1 cellular context compared by ENCODE assay signal in the genomic region with DNA sequence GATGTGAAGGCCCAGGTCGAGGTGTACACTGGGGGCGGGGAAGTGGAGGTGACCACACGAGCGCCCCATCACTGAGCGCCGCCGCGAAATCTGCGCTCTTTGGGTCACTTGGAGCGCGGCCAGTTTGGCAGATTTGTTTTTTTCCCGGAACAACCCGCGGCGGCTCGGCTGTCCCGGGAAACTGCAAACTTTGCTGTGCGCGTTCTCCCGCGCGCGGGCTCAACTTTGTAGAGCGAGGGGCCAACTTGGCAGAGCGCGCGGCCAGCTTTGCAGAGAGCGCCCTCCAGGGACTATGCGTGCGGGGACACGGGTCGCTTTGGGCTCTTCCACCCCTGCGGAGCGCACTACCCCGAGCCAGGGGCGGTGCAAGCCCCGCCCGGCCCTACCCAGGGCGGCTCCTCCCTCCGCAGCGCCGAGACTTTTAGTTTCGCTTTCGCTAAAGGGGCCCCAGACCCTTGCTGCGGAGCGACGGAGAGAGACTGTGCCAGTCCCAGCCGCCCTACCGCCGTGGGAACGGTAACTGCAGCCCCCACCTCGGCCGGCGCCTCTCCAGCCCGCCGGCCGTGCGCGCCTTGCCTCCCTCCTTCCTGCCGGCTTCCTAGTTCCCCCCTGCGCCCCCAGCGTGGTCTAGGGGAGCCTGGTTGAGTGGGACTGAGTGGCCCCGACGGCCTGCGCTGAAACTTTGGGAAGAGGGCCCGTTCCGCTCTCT.
TF ChIP-seq lines count a peak whose summit lies in the region.

CASP7 (plus strand) TSS at position 450 of the 709 bp plus-strand sequence. CDS start 17,582 bp downstream, outside the sequence.

TF ChIP-seq in GM12878, 131 proteins besides CTCF, POLR2A, EP300 and RAD21 (continued from another document and continues in another):
- TF ChIP-seq ZNF622 (IDR thresholded peaks at IDR 0.05), result no peak
- TF ChIP-seq, protein P1, sequence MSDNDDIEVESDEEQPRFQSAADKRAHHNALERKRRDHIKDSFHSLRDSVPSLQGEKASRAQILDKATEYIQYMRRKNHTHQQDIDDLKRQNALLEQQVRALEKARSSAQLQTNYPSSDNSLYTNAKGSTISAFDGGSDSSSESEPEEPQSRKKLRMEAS (IDR thresholded peaks at IDR 0.05; ENCODE audit: low read depth, low read length), result 0 out of 2 replicates have a peak, but pooled peaks have one; percentile 9
- TF ChIP-seq SIN3A (IDR thresholded peaks at IDR 0.05; ENCODE audit: low read depth, low read length), result no peak
- no peak for TF ChIP-seq SMAD1 (IDR thresholded peaks at IDR 0.05; ENCODE audit: low read depth, partially characterized antibody)
- TF ChIP-seq ASH2L (IDR thresholded peaks at IDR 0.05; ENCODE audit: borderline replicate concordance, low read depth), result peak; percentile 99; the same call in 1 of the 2 replicates
- TF ChIP-seq SREBF2 (IDR thresholded peaks at IDR 0.05; ENCODE audit: low read length), result no peak
- TF ChIP-seq, protein P2, sequence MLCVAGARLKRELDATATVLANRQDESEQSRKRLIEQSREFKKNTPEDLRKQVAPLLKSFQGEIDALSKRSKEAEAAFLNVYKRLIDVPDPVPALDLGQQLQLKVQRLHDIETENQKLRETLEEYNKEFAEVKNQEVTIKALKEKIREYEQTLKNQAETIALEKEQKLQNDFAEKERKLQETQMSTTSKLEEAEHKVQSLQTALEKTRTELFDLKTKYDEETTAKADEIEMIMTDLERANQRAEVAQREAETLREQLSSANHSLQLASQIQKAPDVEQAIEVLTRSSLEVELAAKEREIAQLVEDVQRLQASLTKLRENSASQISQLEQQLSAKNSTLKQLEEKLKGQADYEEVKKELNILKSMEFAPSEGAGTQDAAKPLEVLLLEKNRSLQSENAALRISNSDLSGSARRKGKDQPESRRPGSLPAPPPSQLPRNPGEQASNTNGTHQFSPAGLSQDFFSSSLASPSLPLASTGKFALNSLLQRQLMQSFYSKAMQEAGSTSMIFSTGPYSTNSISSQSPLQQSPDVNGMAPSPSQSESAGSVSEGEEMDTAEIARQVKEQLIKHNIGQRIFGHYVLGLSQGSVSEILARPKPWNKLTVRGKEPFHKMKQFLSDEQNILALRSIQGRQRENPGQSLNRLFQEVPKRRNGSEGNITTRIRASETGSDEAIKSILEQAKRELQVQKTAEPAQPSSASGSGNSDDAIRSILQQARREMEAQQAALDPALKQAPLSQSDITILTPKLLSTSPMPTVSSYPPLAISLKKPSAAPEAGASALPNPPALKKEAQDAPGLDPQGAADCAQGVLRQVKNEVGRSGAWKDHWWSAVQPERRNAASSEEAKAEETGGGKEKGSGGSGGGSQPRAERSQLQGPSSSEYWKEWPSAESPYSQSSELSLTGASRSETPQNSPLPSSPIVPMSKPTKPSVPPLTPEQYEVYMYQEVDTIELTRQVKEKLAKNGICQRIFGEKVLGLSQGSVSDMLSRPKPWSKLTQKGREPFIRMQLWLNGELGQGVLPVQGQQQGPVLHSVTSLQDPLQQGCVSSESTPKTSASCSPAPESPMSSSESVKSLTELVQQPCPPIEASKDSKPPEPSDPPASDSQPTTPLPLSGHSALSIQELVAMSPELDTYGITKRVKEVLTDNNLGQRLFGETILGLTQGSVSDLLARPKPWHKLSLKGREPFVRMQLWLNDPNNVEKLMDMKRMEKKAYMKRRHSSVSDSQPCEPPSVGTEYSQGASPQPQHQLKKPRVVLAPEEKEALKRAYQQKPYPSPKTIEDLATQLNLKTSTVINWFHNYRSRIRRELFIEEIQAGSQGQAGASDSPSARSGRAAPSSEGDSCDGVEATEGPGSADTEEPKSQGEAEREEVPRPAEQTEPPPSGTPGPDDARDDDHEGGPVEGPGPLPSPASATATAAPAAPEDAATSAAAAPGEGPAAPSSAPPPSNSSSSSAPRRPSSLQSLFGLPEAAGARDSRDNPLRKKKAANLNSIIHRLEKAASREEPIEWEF (IDR thresholded peaks at IDR 0.05; ENCODE audit: insufficient replicate concordance, low read depth, low read length), result no peak
- TF ChIP-seq NFIC (IDR thresholded peaks at IDR 0.05; ENCODE audit: low read depth, low read length), result no peak; the same call in 1 of the 2 replicates
- no peak for TF ChIP-seq CEBPZ (IDR thresholded peaks at IDR 0.05; ENCODE audit: low read depth, low read length)
- TF ChIP-seq RUNX3 (IDR thresholded peaks at IDR 0.05; ENCODE audit: low read length), result no peak
- TF ChIP-seq, protein P3, sequence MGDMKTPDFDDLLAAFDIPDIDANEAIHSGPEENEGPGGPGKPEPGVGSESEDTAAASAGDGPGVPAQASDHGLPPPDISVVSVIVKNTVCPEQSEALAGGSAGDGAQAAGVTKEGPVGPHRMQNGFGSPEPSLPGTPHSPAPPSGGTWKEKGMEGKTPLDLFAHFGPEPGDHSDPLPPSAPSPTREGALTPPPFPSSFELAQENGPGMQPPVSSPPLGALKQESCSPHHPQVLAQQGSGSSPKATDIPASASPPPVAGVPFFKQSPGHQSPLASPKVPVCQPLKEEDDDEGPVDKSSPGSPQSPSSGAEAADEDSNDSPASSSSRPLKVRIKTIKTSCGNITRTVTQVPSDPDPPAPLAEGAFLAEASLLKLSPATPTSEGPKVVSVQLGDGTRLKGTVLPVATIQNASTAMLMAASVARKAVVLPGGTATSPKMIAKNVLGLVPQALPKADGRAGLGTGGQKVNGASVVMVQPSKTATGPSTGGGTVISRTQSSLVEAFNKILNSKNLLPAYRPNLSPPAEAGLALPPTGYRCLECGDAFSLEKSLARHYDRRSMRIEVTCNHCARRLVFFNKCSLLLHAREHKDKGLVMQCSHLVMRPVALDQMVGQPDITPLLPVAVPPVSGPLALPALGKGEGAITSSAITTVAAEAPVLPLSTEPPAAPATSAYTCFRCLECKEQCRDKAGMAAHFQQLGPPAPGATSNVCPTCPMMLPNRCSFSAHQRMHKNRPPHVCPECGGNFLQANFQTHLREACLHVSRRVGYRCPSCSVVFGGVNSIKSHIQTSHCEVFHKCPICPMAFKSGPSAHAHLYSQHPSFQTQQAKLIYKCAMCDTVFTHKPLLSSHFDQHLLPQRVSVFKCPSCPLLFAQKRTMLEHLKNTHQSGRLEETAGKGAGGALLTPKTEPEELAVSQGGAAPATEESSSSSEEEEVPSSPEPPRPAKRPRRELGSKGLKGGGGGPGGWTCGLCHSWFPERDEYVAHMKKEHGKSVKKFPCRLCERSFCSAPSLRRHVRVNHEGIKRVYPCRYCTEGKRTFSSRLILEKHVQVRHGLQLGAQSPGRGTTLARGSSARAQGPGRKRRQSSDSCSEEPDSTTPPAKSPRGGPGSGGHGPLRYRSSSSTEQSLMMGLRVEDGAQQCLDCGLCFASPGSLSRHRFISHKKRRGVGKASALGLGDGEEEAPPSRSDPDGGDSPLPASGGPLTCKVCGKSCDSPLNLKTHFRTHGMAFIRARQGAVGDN (IDR thresholded peaks at IDR 0.05), result no peak
- peak; percentile 80 for TF ChIP-seq IKZF1 (conservative IDR thresholded peaks at IDR 0.05)
- TF ChIP-seq, protein P4, sequence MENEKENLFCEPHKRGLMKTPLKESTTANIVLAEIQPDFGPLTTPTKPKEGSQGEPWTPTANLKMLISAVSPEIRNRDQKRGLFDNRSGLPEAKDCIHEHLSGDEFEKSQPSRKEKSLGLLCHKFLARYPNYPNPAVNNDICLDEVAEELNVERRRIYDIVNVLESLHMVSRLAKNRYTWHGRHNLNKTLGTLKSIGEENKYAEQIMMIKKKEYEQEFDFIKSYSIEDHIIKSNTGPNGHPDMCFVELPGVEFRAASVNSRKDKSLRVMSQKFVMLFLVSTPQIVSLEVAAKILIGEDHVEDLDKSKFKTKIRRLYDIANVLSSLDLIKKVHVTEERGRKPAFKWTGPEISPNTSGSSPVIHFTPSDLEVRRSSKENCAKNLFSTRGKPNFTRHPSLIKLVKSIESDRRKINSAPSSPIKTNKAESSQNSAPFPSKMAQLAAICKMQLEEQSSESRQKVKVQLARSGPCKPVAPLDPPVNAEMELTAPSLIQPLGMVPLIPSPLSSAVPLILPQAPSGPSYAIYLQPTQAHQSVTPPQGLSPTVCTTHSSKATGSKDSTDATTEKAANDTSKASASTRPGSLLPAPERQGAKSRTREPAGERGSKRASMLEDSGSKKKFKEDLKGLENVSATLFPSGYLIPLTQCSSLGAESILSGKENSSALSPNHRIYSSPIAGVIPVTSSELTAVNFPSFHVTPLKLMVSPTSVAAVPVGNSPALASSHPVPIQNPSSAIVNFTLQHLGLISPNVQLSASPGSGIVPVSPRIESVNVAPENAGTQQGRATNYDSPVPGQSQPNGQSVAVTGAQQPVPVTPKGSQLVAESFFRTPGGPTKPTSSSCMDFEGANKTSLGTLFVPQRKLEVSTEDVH (IDR thresholded peaks at IDR 0.05; ENCODE audit: low read depth, partially characterized antibody), result no peak
- peak; percentile 80 for TF ChIP-seq POLR2AphosphoS5 (IDR thresholded peaks at IDR 0.05; ENCODE audit: low read length)
- TF ChIP-seq MXI1 (IDR thresholded peaks at IDR 0.05; ENCODE audit: low read depth, low read length), result no peak; the same call in none of the 2 replicates
- TF ChIP-seq TBL1XR1 (IDR thresholded peaks at IDR 0.05; ENCODE audit: low read depth, low read length), result peak; percentile 6; the same call in 1 of the 2 replicates
- TF ChIP-seq TARDBP (IDR thresholded peaks at IDR 0.05; ENCODE audit: borderline replicate concordance), result no peak
- no peak for TF ChIP-seq HDAC2 (IDR thresholded peaks at IDR 0.05)
- TF ChIP-seq ZNF217 (IDR thresholded peaks at IDR 0.05), result no peak
- peak; percentile 23; the same call in 1 of the 2 replicates for TF ChIP-seq NR2F1 (conservative IDR thresholded peaks at IDR 0.05)
- TF ChIP-seq SMC3 (IDR thresholded peaks at IDR 0.05; ENCODE audit: borderline replicate concordance, low read length), result peak; percentile 18; the same call in 1 of the 2 replicates
- no peak for TF ChIP-seq CHD2 (IDR thresholded peaks at IDR 0.05; ENCODE audit: borderline replicate concordance, low read depth, low read length)
- no peak for TF ChIP-seq KAT2A (conservative IDR thresholded peaks at IDR 0.05; ENCODE audit: control insufficient read depth, low read depth, low read length)
- no peak for TF ChIP-seq PAX8 (IDR thresholded peaks at IDR 0.05)
- peak; percentile 21 for TF ChIP-seq KLF5 (IDR thresholded peaks at IDR 0.05; ENCODE audit: partially characterized antibody)
- TF ChIP-seq, protein P5, sequence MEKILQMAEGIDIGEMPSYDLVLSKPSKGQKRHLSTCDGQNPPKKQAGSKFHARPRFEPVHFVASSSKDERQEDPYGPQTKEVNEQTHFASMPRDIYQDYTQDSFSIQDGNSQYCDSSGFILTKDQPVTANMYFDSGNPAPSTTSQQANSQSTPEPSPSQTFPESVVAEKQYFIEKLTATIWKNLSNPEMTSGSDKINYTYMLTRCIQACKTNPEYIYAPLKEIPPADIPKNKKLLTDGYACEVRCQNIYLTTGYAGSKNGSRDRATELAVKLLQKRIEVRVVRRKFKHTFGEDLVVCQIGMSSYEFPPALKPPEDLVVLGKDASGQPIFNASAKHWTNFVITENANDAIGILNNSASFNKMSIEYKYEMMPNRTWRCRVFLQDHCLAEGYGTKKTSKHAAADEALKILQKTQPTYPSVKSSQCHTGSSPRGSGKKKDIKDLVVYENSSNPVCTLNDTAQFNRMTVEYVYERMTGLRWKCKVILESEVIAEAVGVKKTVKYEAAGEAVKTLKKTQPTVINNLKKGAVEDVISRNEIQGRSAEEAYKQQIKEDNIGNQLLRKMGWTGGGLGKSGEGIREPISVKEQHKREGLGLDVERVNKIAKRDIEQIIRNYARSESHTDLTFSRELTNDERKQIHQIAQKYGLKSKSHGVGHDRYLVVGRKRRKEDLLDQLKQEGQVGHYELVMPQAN (conservative IDR thresholded peaks at IDR 0.05), result peak; percentile 59; the same call in 1 of the 2 replicates
- peak; percentile 15; the same call in 1 of the 2 replicates for TF ChIP-seq CREB1 (IDR thresholded peaks at IDR 0.05; ENCODE audit: low read depth)
- peak; percentile 72 for TF ChIP-seq CBX5 (IDR thresholded peaks at IDR 0.05; ENCODE audit: low read depth)
- no peak for TF ChIP-seq SREBF1 (IDR thresholded peaks at IDR 0.05; ENCODE audit: low read length)
- TF ChIP-seq CREM (IDR thresholded peaks at IDR 0.05; ENCODE audit: low read depth), result no peak
- TF ChIP-seq TAF1 (IDR thresholded peaks at IDR 0.05; ENCODE audit: borderline replicate concordance, low read depth, low read length), result peak; percentile 44; the same call in 1 of the 2 replicates
- no peak for TF ChIP-seq YBX1 (IDR thresholded peaks at IDR 0.05)
- no peak for TF ChIP-seq ZNF207 (IDR thresholded peaks at IDR 0.05; ENCODE audit: borderline replicate concordance)
- TF ChIP-seq ATF3 (IDR thresholded peaks at IDR 0.05; ENCODE audit: borderline replicate concordance, extremely low read depth, low read depth, low read length), result no peak
- TF ChIP-seq, protein P6, sequence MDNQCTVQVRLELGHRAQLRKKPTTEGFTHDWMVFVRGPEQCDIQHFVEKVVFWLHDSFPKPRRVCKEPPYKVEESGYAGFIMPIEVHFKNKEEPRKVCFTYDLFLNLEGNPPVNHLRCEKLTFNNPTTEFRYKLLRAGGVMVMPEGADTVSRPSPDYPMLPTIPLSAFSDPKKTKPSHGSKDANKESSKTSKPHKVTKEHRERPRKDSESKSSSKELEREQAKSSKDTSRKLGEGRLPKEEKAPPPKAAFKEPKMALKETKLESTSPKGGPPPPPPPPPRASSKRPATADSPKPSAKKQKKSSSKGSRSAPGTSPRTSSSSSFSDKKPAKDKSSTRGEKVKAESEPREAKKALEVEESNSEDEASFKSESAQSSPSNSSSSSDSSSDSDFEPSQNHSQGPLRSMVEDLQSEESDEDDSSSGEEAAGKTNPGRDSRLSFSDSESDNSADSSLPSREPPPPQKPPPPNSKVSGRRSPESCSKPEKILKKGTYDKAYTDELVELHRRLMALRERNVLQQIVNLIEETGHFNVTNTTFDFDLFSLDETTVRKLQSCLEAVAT (IDR thresholded peaks at IDR 0.05), result no peak
- no peak for TF ChIP-seq EGR1 (IDR thresholded peaks at IDR 0.05; ENCODE audit: borderline replicate concordance in 1 of 2, low read depth in 2 of 2, low read length in 2 of 2)
- no peak; the same call in 1 of the 2 replicates for TF ChIP-seq FOXM1 (IDR thresholded peaks at IDR 0.05; ENCODE audit: low read depth, low read length)
